ENCODE assay signal across 14 cellular contexts in genomic region chr10:20207700-20208099, GRCh38.
A peak's percentile ranks its signal among the peaks of the same experiment; 100 is the strongest.
DNase-seq lines count a peak whose midpoint lies in the region; ATAC-seq and TF ChIP-seq lines count a peak whose summit lies in the region.
"Had no signal": no experiment of that assay in that cellular context is flagged by ENCODE, and none has a peak within 500 bp of the region (broad histone marks: within the 10 kb centered on the region; RNA-seq: fewer than 3 reads in every experiment).

No MANE protein-coding gene starts in this region.

- ATAC-seq in left ventricle myocardium superior (peak; percentile 33), Right ventricle myocardium inferior (no peak), WTC11 (no peak)

- intact Hi-C loops in left ventricle myocardium superior (cut with micrococcal nuclease) = no loop called here
- intact Hi-C loops in Right ventricle myocardium inferior (cut with DNase I) = no loop called here

- H3K4me1 Mint-ChIP-seq in WTC11 = peaks cover 23% of the 10 kb centered on the region
- H3K4me1 Mint-ChIP-seq: CD4-positive, CD25-positive, alpha-beta regulatory T cell; IgD-negative memory B cell had no signal

- no peak for TF ChIP-seq CTCF in WTC11 (IDR thresholded peaks at IDR 0.05)

- H3K27ac Mint-ChIP-seq in WTC11 = peak overlapping the region; percentile 38; the same call in 1 of the 2 replicates
- H3K27ac Mint-ChIP-seq: IgD-negative memory B cell had no signal

- no peaks in the 10 kb centered on the region for H3K36me3 ChIP-seq in iPS-18a (ENCODE audit: control insufficient read depth, low read depth, low read length)

- H3K36me3 Mint-ChIP-seq in WTC11 = peaks cover 52% of the 10 kb centered on the region
- H3K36me3 Mint-ChIP-seq: CD4-positive, CD25-positive, alpha-beta regulatory T cell; IgD-negative memory B cell had no signal

- peaks cover 3% of the 10 kb centered on the region for H3K9me3 ChIP-seq in iPS-18a (ENCODE audit: control insufficient read depth, low read depth, low read length)

- peaks cover 21% of the 10 kb centered on the region for H3K4me1 ChIP-seq in iPS-18a (ENCODE audit: control insufficient read depth, low read depth, low read length)
- H3K4me1 ChIP-seq: BLaER1 treated with 17β-estradiol and CSF1 and Interleukin-3, amounts not matched to agents 10 nM and 100 nM had no signal

- H3K27ac ChIP-seq in iPS-18a (ENCODE audit: low read length) = peak overlapping the region; percentile 29
- H3K27ac ChIP-seq: BLaER1 treated with 17β-estradiol and CSF1 and Interleukin-3, amounts not matched to agents 10 nM and 100 nM had no signal

- no peak for DNase-seq in left ventricle myocardium superior
- DNase-seq in Right ventricle myocardium inferior (ENCODE audit: missing footprints) = no peak
- DNase-seq in WTC11 (ENCODE audit: low spot score) = no peak
- DNase-seq in NCI-H1092 treated with DMSO at 0.1 percent for 48 hours (lab: John Stamatoyannopoulos, UW) = no peak
- no peak for DNase-seq in effector CD4-positive, alpha-beta T cell
- DNase-seq in NCI-H2227 (lab: John Stamatoyannopoulos, UW; ENCODE audit: unreplicated experiment) = no peak
- DNase-seq: 8988T; ACHN; CD4-positive, CD25-positive, alpha-beta regulatory T cell; DMS53; GF-D8 had no signal

- no peaks in the 10 kb centered on the region for H3K27me3 ChIP-seq in iPS-18a (ENCODE audit: control insufficient read depth, insufficient read depth, low read length)
- H3K27me3 ChIP-seq: BLaER1 treated with 17β-estradiol and CSF1 and Interleukin-3, amounts not matched to agents 10 nM and 100 nM had no signal

- no peak overlapping the region for H3K4me3 ChIP-seq in iPS-18a (ENCODE audit: low read length)
- H3K4me3 ChIP-seq: BLaER1 treated with 17β-estradiol and CSF1 and Interleukin-3, amounts not matched to agents 10 nM and 100 nM had no signal

- CTCF ChIA-PET in WTC11 (lab: Charles Lee) = no interaction called here

- no peak overlapping the region for H3K4me3 Mint-ChIP-seq in WTC11
- H3K4me3 Mint-ChIP-seq: CD4-positive, CD25-positive, alpha-beta regulatory T cell; IgD-negative memory B cell had no signal

- H3K9me3 Mint-ChIP-seq in WTC11 = peaks cover 41% of the 10 kb centered on the region

- no peaks in the 10 kb centered on the region for H3K27me3 Mint-ChIP-seq in WTC11 (ENCODE audit: low read depth)
- H3K27me3 Mint-ChIP-seq: CD4-positive, CD25-positive, alpha-beta regulatory T cell; IgD-negative memory B cell had no signal

- H3K9ac ChIP-seq in iPS-18a (ENCODE audit: low read length) = no peak overlapping the region
- H3K9ac ChIP-seq: BLaER1 treated with 17β-estradiol and CSF1 and Interleukin-3, amounts not matched to agents 10 nM and 100 nM had no signal

- POLR2A ChIA-PET in WTC11 (lab: Charles Lee) = no interaction called here

TF ChIP-seq in WTC11, 78 proteins besides CTCF, POLR2A, EP300 and RAD21:
- TF ChIP-seq ZBTB21 (CRISPR knock-in tag; IDR thresholded peaks at IDR 0.05; ENCODE audit: borderline replicate concordance) = no peak
- no peak for TF ChIP-seq ZNF423 (CRISPR knock-in tag; IDR thresholded peaks at IDR 0.05)
- TF ChIP-seq STAT6 (CRISPR knock-in tag; conservative IDR thresholded peaks at IDR 0.05; ENCODE audit: low read depth) = no peak
- no peak for TF ChIP-seq FOXP1 (CRISPR knock-in tag; IDR thresholded peaks at IDR 0.05; ENCODE audit: borderline replicate concordance)
- TF ChIP-seq CREM (CRISPR knock-in tag; IDR thresholded peaks at IDR 0.05) = no peak
- no peak for TF ChIP-seq ZBTB43 (CRISPR knock-in tag; IDR thresholded peaks at IDR 0.05)
- TF ChIP-seq GRHL2 (CRISPR knock-in tag; IDR thresholded peaks at IDR 0.05; ENCODE audit: insufficient replicate concordance, severe bottlenecking) = no peak
- TF ChIP-seq ZNF232 (CRISPR knock-in tag; IDR thresholded peaks at IDR 0.05) = no peak
- TF ChIP-seq TCF7 (CRISPR knock-in tag; IDR thresholded peaks at IDR 0.05; ENCODE audit: low read depth) = no peak
